8 cellular contexts compared by ENCODE assay signal in the genomic region with DNA sequence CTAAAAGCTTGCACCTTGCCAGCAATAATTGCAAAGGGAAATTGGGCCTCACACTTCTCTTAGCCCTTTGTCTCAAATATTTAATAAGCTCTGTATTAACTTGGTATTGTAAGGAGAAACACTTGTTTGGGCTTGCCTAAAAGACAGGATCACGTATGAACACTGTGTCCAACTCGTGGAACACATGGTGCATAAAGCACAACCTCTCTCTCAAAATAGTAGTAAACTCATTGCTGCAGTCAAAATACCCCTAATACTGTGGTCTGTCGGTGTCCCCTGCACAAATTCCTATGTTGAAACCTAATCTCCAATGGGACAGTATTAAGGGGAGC.
DNase-seq lines count a peak whose midpoint lies in the region; ATAC-seq, FAIRE-seq and TF ChIP-seq lines count a peak whose summit lies in the region.

No MANE protein-coding gene starts in this region.

- no peak for FAIRE-seq in HTR-8/SVneo (lab: Jason Lieb, UNC)

- H3K4me1 Mint-ChIP-seq in memory B cell, result peaks cover 22% of the 10 kb centered on the region

- H3K27ac Mint-ChIP-seq in memory B cell, result peak overlapping the region; percentile 99

- peak overlapping the region; percentile 83 for H3K27ac ChIP-seq in DND-41 (ENCODE audit: low read length)

- H3K4me3 Mint-ChIP-seq in memory B cell, result peak overlapping the region; percentile 98

- in situ Hi-C loops in astrocyte of the spinal cord (cut with HindIII; ENCODE audit: low sequenced_read_pairs), result no loop called here

- H3K4me1 ChIP-seq in DND-41 (ENCODE audit: insufficient read depth, low read length), result peaks cover 41% of the 10 kb centered on the region

- peaks cover 11% of the 10 kb centered on the region for H3K36me3 Mint-ChIP-seq in memory B cell

- DNase-seq in DND-41 (no peak), astrocyte of the spinal cord (ENCODE audit: low read depth, low spot score) (no peak), memory B cell (ENCODE audit: low spot score in 2 of 2) (no peak), HTR-8/SVneo (ENCODE audit: insufficient read length, low spot score) (no peak), NCI-H446 treated with DMSO at 0.1 percent for 48 hours (lab: John Stamatoyannopoulos, UW) (no peak), C1 segment of cervical spinal cord (lab: John Stamatoyannopoulos, UW) (no peak), activated gamma-delta T cell treated with Interleukin-2 at 50 U/mL for 16 hours (no peak)

- H3K4me3 ChIP-seq in DND-41 (ENCODE audit: low read depth in 1 of 2, low read length in 2 of 2) (peak overlapping the region; percentile 78 to 91; a peak in 3 of 4 replicates), astrocyte of the spinal cord (ENCODE audit: low read depth, low read length) (peak overlapping the region; percentile 99)

- H3K79me2 ChIP-seq in DND-41 (ENCODE audit: insufficient read depth, low read length), result peaks cover 44% of the 10 kb centered on the region

- peak overlapping the region; percentile 83 for H3K4me2 ChIP-seq in DND-41 (ENCODE audit: insufficient read depth, low read length)

- H2AFZ ChIP-seq in DND-41 (ENCODE audit: low read depth, low read length), result peak overlapping the region; percentile 85

- TF ChIP-seq CTCF in DND-41 (IDR thresholded peaks at IDR 0.05; ENCODE audit: borderline replicate concordance, extremely low read depth, low read length, poor library complexity, severe bottlenecking) (no peak), astrocyte of the spinal cord (IDR thresholded peaks at IDR 0.05; ENCODE audit: low read depth, low read length) (no peak)

- ATAC-seq in DND-41 (ENCODE audit: insufficient read depth, low read depth) (peak; percentile 6; the same call in 1 of the 3 replicates), HG02938 (IDR thresholded peaks at IDR 0.05; ENCODE audit: unreplicated experiment) (peak; percentile 2), memory B cell (ENCODE audit: low read depth) (no peak)

- H3K9me3 Mint-ChIP-seq in memory B cell, result no peaks in the 10 kb centered on the region

- H4K20me1 ChIP-seq in DND-41 (ENCODE audit: insufficient read depth, low read length), result peaks cover 6% of the 10 kb centered on the region; the same call in 1 of the 2 replicates

- H3K27me3 Mint-ChIP-seq in memory B cell, result no peaks in the 10 kb centered on the region

- H3K9me3 ChIP-seq in DND-41 (ENCODE audit: insufficient read depth, low read length, severe bottlenecking), result no peaks in the 10 kb centered on the region

- peaks cover 34% of the 10 kb centered on the region for H3K36me3 ChIP-seq in DND-41 (ENCODE audit: insufficient read depth, low read length)

- no peaks in the 10 kb centered on the region for H3K27me3 ChIP-seq in DND-41 (ENCODE audit: insufficient read depth, low read length, poor library complexity)

- H3K9ac ChIP-seq in DND-41 (ENCODE audit: low read depth, low read length), result peak overlapping the region; percentile 68
